1 cellular context compared by ENCODE assay signal in genomic region chr13:26480246-26480855, GRCh38.
TF ChIP-seq lines count a peak whose summit lies in the region.

No MANE protein-coding gene starts in this region.

TF ChIP-seq in H1, 55 proteins besides CTCF, POLR2A, EP300 and RAD21:
- no peak for TF ChIP-seq CREB1 (IDR thresholded peaks at IDR 0.05)
- no peak for TF ChIP-seq BCL11A (IDR thresholded peaks at IDR 0.05; ENCODE audit: low read depth in 2 of 2, low read length in 2 of 2)
